Comparison of ENCODE assay signal across 21 cellular contexts in the genomic region with DNA sequence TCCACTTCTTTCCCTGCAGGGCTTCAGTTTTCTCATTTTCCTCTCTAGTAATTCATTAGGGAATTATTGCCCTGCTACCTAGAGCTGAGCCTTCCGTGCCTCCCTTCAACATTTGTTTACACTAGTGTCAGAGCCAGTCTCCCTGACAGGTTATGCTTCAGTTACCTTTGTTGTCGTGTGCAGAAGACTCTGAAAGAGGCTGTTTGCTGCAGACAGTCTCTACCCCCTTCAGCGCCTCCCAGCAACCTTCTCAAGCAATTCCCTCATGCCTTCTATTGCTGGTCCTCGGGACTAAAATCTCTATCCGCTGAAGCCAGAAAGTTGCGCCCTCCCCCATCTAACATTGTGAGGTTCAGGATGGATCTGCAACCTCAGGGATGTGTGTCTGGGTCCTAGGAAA. TPM values are rescaled to one million over a fixed set of nuclear protein-coding genes. Genes with fewer than 3 reads are reported as not detected.
DNase-seq lines count a peak whose midpoint lies in the region; ATAC-seq lines count a peak whose summit lies in the region.
"Had no signal": no experiment of that assay in that cellular context is flagged by ENCODE, and none has a peak within 500 bp of the region (broad histone marks: within the 10 kb centered on the region; RNA-seq: fewer than 3 reads in every experiment).

No MANE protein-coding gene starts in this region.

- H2BK120ac ChIP-seq in mesenchymal stem cell (ENCODE audit: low read depth, low read length) = no peak overlapping the region

- CTCF ChIA-PET in activated naive CD4-positive, alpha-beta T cell treated with anti-CD3 and anti-CD28 coated beads, Interleukin-2, amount 10 ng/mL, durations not matched to agents 7 days and 5 days (lab: Charles Lee) = interaction anchor here (1.2 kb wide), 1 partner anchor 274 kb away, joined by 3 read pairs; no protein-coding TSS in a partner anchor

- no peaks in the 10 kb centered on the region for H3K9me3 ChIP-seq in mesenchymal stem cell (ENCODE audit: control insufficient read depth, low read length)
- H3K9me3 ChIP-seq: SJSA1, tibial artery had no signal

- no peak overlapping the region for H2BK12ac ChIP-seq in mesenchymal stem cell (ENCODE audit: low read length in 2 of 2)

- H2AFZ ChIP-seq in mesenchymal stem cell (ENCODE audit: low read depth, low read length) = no peak overlapping the region

- H3K36me3 ChIP-seq in mesenchymal stem cell (ENCODE audit: control insufficient read depth in 1 of 2, insufficient read depth in 2 of 2, low read depth in 1 of 2, low read length in 2 of 2) = no peaks in the 10 kb centered on the region
- H3K36me3 ChIP-seq: SJSA1, tibial artery had no signal

- no peak overlapping the region for H3K4ac ChIP-seq in mesenchymal stem cell (ENCODE audit: low read depth in 1 of 2, low read length in 2 of 2)

- H3K23ac ChIP-seq in mesenchymal stem cell (ENCODE audit: low read length in 2 of 2) = no peak overlapping the region

- H3K9ac ChIP-seq in mesenchymal stem cell (ENCODE audit: low read length) = no peak overlapping the region
- H3K9ac ChIP-seq: KMS-11 had no signal

- H3K9me3 Mint-ChIP-seq in activated naive CD4-positive, alpha-beta T cell treated with anti-CD3 and anti-CD28 coated beads, Interleukin-2, amount 10 ng/mL, durations not matched to agents 7 days and 5 days = no peaks in the 10 kb centered on the region
- H3K9me3 Mint-ChIP-seq: activated B cell treated with CpG ODN at 0.5 μM for 24 hours; activated naive CD8-positive, alpha-beta T cell treated with anti-CD3 and anti-CD28 coated beads, Interleukin-2, amount 50 U/mL, for 24 hours; activated T-helper 1 cell treated with anti-CD3 and anti-CD28 coated beads, Interleukin-12 subunit alpha, Interleukin-12 subunit beta, Interleukin-2, Interleukin-4 antibody, amounts not matched to agents 30 ng/mL and 10 ng/mL and 1 ng/mL, durations not matched to agents 14 hours and 24 hours and 36 hours; HFFc6; stimulated activated memory B cell treated with anti-CD40 and anti-IgM and Interleukin-4, amounts not matched to agents 10 μg/mL and 1 μg/mL and 100 μg/mL, for 72 hours had no signal

- H4K91ac ChIP-seq in mesenchymal stem cell (ENCODE audit: low read length) = no peak overlapping the region

- no peak overlapping the region for H3K4me2 ChIP-seq in mesenchymal stem cell (ENCODE audit: low read length, poor library complexity, severe bottlenecking)
- H3K4me2 ChIP-seq: KMS-11 had no signal

- no peak for ATAC-seq in HG03432 (IDR thresholded peaks at IDR 0.05; ENCODE audit: unreplicated experiment)
- no peak for ATAC-seq in HG03469 (IDR thresholded peaks at IDR 0.05; ENCODE audit: unreplicated experiment)
- ATAC-seq: activated naive CD8-positive, alpha-beta T cell treated with anti-CD3 and anti-CD28 coated beads, Interleukin-2, amount 50 U/mL, for 24 hours; sciatic nerve; stimulated activated memory B cell treated with anti-CD40 and anti-IgM and Interleukin-4, amounts not matched to agents 10 μg/mL and 1 μg/mL and 100 μg/mL, for 72 hours had no signal

- no peak overlapping the region for H2BK15ac ChIP-seq in mesenchymal stem cell (ENCODE audit: low read depth, poor library complexity, severe bottlenecking)

- no peak overlapping the region for H3K27ac Mint-ChIP-seq in activated naive CD4-positive, alpha-beta T cell treated with anti-CD3 and anti-CD28 coated beads, Interleukin-2, amount 10 ng/mL, durations not matched to agents 7 days and 5 days
- H3K27ac Mint-ChIP-seq: activated B cell treated with CpG ODN at 0.5 μM for 24 hours; activated naive CD8-positive, alpha-beta T cell treated with anti-CD3 and anti-CD28 coated beads, Interleukin-2, amount 50 U/mL, for 24 hours; activated T-helper 1 cell treated with anti-CD3 and anti-CD28 coated beads, Interleukin-12 subunit alpha, Interleukin-12 subunit beta, Interleukin-2, Interleukin-4 antibody, amounts not matched to agents 30 ng/mL and 10 ng/mL and 1 ng/mL, durations not matched to agents 14 hours and 24 hours and 36 hours; HFFc6; stimulated activated memory B cell treated with anti-CD40 and anti-IgM and Interleukin-4, amounts not matched to agents 10 μg/mL and 1 μg/mL and 100 μg/mL, for 72 hours had no signal

- WGBS in mesenchymal stem cell = 71% methylated on average over 6 of the region's 6 CpGs

- H3K36me3 Mint-ChIP-seq in activated naive CD4-positive, alpha-beta T cell treated with anti-CD3 and anti-CD28 coated beads, Interleukin-2, amount 10 ng/mL, durations not matched to agents 7 days and 5 days = no peaks in the 10 kb centered on the region
- H3K36me3 Mint-ChIP-seq: stimulated activated memory B cell treated with anti-CD40 and anti-IgM and Interleukin-4, amounts not matched to agents 10 μg/mL and 1 μg/mL and 100 μg/mL, for 72 hours had no signal

- H3K4me1 Mint-ChIP-seq in activated naive CD4-positive, alpha-beta T cell treated with anti-CD3 and anti-CD28 coated beads, Interleukin-2, amount 10 ng/mL, durations not matched to agents 7 days and 5 days = no peaks in the 10 kb centered on the region
- H3K4me1 Mint-ChIP-seq: activated B cell treated with CpG ODN at 0.5 μM for 24 hours; activated naive CD8-positive, alpha-beta T cell treated with anti-CD3 and anti-CD28 coated beads, Interleukin-2, amount 50 U/mL, for 24 hours; stimulated activated memory B cell treated with anti-CD40 and anti-IgM and Interleukin-4, amounts not matched to agents 10 μg/mL and 1 μg/mL and 100 μg/mL, for 72 hours had no signal

- peaks cover 2% of the 10 kb centered on the region for H3K79me1 ChIP-seq in mesenchymal stem cell (replicated peaks; ENCODE audit: low read length, poor library complexity, severe bottlenecking)

- H4K8ac ChIP-seq in mesenchymal stem cell (ENCODE audit: low read length) = no peak overlapping the region

- no peak overlapping the region for H3K4me3 ChIP-seq in mesenchymal stem cell (ENCODE audit: insufficient read depth in 1 of 2, low read depth in 1 of 2, low read length in 2 of 2)
- H3K4me3 ChIP-seq: lung, SJSA1, tibial artery had no signal

- no peak overlapping the region for H3K4me3 Mint-ChIP-seq in activated naive CD4-positive, alpha-beta T cell treated with anti-CD3 and anti-CD28 coated beads, Interleukin-2, amount 10 ng/mL, durations not matched to agents 7 days and 5 days
- H3K4me3 Mint-ChIP-seq: activated B cell treated with CpG ODN at 0.5 μM for 24 hours; activated naive CD8-positive, alpha-beta T cell treated with anti-CD3 and anti-CD28 coated beads, Interleukin-2, amount 50 U/mL, for 24 hours; activated T-helper 1 cell treated with anti-CD3 and anti-CD28 coated beads, Interleukin-12 subunit alpha, Interleukin-12 subunit beta, Interleukin-2, Interleukin-4 antibody, amounts not matched to agents 30 ng/mL and 10 ng/mL and 1 ng/mL, durations not matched to agents 14 hours and 24 hours and 36 hours; HFFc6; stimulated activated memory B cell treated with anti-CD40 and anti-IgM and Interleukin-4, amounts not matched to agents 10 μg/mL and 1 μg/mL and 100 μg/mL, for 72 hours had no signal

- peaks cover 2% of the 10 kb centered on the region for H3K4me1 ChIP-seq in mesenchymal stem cell (ENCODE audit: control insufficient read depth, insufficient read depth, low read depth, low read length)
- H3K4me1 ChIP-seq: SJSA1, tibial artery had no signal

- DNase-seq in DMS153 treated with DMSO at 0.1 percent for 48 hours (lab: John Stamatoyannopoulos, UW; ENCODE audit: unreplicated experiment) = peak; percentile 67
- peak; percentile 41 for DNase-seq in NCI-H1436 (lab: John Stamatoyannopoulos, UW)
- DNase-seq in NCI-H510A treated with DMSO at 0.1 percent for 48 hours (lab: John Stamatoyannopoulos, UW) = peak; percentile 88
- DNase-seq in mesenteric fat pad (ENCODE audit: low spot score) = peak; percentile 62
- DNase-seq in mesenchymal stem cell = no peak
- no peak for DNase-seq in activated naive CD4-positive, alpha-beta T cell treated with anti-CD3 and anti-CD28 coated beads, Interleukin-2, amount 10 ng/mL, durations not matched to agents 7 days and 5 days
- DNase-seq: activated B cell treated with CpG ODN at 0.5 μM for 24 hours; activated naive CD8-positive, alpha-beta T cell treated with anti-CD3 and anti-CD28 coated beads, Interleukin-2, amount 50 U/mL, for 24 hours; dermis blood vessel endothelial cell; HFFc6; NCI-H1048; NCI-H524 treated with DMSO at 0.1 percent for 48 hours; tibial artery had no signal

- no peak overlapping the region for H2AK5ac ChIP-seq in mesenchymal stem cell (ENCODE audit: low read length, severe bottlenecking)

- H3K27ac ChIP-seq in mesenchymal stem cell (ENCODE audit: low read length, poor library complexity, severe bottlenecking) = no peak overlapping the region
- H3K27ac ChIP-seq: KMS-11, SJSA1, tibial artery had no signal

- no peaks in the 10 kb centered on the region for H3K27me3 Mint-ChIP-seq in activated naive CD4-positive, alpha-beta T cell treated with anti-CD3 and anti-CD28 coated beads, Interleukin-2, amount 10 ng/mL, durations not matched to agents 7 days and 5 days
- H3K27me3 Mint-ChIP-seq: activated B cell treated with CpG ODN at 0.5 μM for 24 hours; activated naive CD8-positive, alpha-beta T cell treated with anti-CD3 and anti-CD28 coated beads, Interleukin-2, amount 50 U/mL, for 24 hours; stimulated activated memory B cell treated with anti-CD40 and anti-IgM and Interleukin-4, amounts not matched to agents 10 μg/mL and 1 μg/mL and 100 μg/mL, for 72 hours had no signal

- H3K14ac ChIP-seq in mesenchymal stem cell (ENCODE audit: low read length in 2 of 2) = no peak overlapping the region

- no peak overlapping the region for H2BK5ac ChIP-seq in mesenchymal stem cell (ENCODE audit: low read depth, low read length, poor library complexity, severe bottlenecking)

- peaks cover 54 to 59% of the 10 kb centered on the region in 2 experiments for H3K27me3 ChIP-seq in mesenchymal stem cell (ENCODE audit: control insufficient read depth in 1 of 2, insufficient read depth in 1 of 2, low read length in 2 of 2)
- H3K27me3 ChIP-seq: SJSA1, tibial artery had no signal

- H3K18ac ChIP-seq in mesenchymal stem cell (ENCODE audit: low read depth in 1 of 2, low read length in 2 of 2) = no peak overlapping the region

RNA-seq across cellular contexts. Expression of gene RALGPS1, which starts 12.8 kb away (rescaled TPM):
- 4.8 TPM for total RNA-seq in mesenteric fat pad
- polyA plus RNA-seq in mesenchymal stem cell (2013, experiment 1 of 2) = 1.6 TPM
- polyA plus RNA-seq in mesenchymal stem cell (2013, experiment 2 of 2) = 1.6 TPM

Comparison
In these comparisons a context has a peak if more than half of its experiments do, and no peak if none do; other contexts are left out.
1. DNase-seq: peak in DMS153 treated with DMSO at 0.1 percent for 48 hours (single experiment), NCI-H1436 (single experiment), NCI-H510A treated with DMSO at 0.1 percent for 48 hours (single experiment) and mesenteric fat pad (single experiment); none in mesenchymal stem cell (single experiment) and activated naive CD4-positive, alpha-beta T cell treated with anti-CD3 and anti-CD28 coated beads, Interleukin-2, amount 10 ng/mL, durations not matched to agents 7 days and 5 days (single experiment).